In genomic region chr13:42054798-42055499, GRCh38 we compare ENCODE assay signal across 19 cellular contexts.
"Had no signal": no experiment of that assay in that cellular context is flagged by ENCODE, and none has a peak within 500 bp of the region (broad histone marks: within the 10 kb centered on the region; RNA-seq: fewer than 3 reads in every experiment).

No MANE protein-coding gene starts in this region.

- H3K9me3 Mint-ChIP-seq: activated CD4-positive, alpha-beta T cell treated with anti-CD3 and anti-CD28 coated beads, Interleukin-2, amount 10 ng/mL, durations not matched to agents 24 days and 14 days; activated T-cell treated with anti-CD3 and anti-CD28 coated beads, Interleukin-2, amount 50 U/mL, for 72 hours had no signal

- ATAC-seq: body of pancreas; left cardiac atrium; lower lobe of right lung; naive thymus-derived CD8-positive, alpha-beta T cell; sciatic nerve; stimulated activated effector memory CD8-positive, alpha-beta T cell treated with anti-CD3 and anti-CD28 coated beads, Interleukin-12 subunit alpha, Interleukin-12 subunit beta, amount 100 ng/mL, for 72 hours; upper lobe of right lung had no signal

- H3K4me1 ChIP-seq: body of pancreas had no signal

- H3K27ac ChIP-seq: body of pancreas, dorsolateral prefrontal cortex, epithelial cell of prostate, hepatocyte, lower lobe of right lung, upper lobe of right lung had no signal

- H3K36me3 ChIP-seq: lower lobe of right lung, upper lobe of right lung had no signal

- H2AFZ ChIP-seq: hepatocyte had no signal

- H3K27me3 ChIP-seq: body of pancreas, dorsolateral prefrontal cortex, hepatocyte, upper lobe of right lung had no signal

- H3K4me2 ChIP-seq: hepatocyte had no signal

- H3K9me3 ChIP-seq: body of pancreas, lower lobe of right lung, upper lobe of right lung had no signal

- H3K36me3 Mint-ChIP-seq: stimulated activated effector memory CD8-positive, alpha-beta T cell treated with anti-CD3 and anti-CD28 coated beads, Interleukin-12 subunit alpha, Interleukin-12 subunit beta, amount 100 ng/mL, for 72 hours had no signal

- H3K27me3 Mint-ChIP-seq: activated CD4-positive, alpha-beta T cell treated with anti-CD3 and anti-CD28 coated beads, Interleukin-2, amount 10 ng/mL, durations not matched to agents 24 days and 14 days; activated naive CD8-positive, alpha-beta T cell; naive thymus-derived CD8-positive, alpha-beta T cell had no signal

- DNase-seq: activated CD4-positive, alpha-beta T cell treated with anti-CD3 and anti-CD28 coated beads, Interleukin-2, amount 10 ng/mL, durations not matched to agents 24 days and 14 days; activated gamma-delta T cell treated with Interleukin-2 at 50 U/mL for 16 hours; activated T-cell treated with anti-CD3 and anti-CD28 coated beads, Interleukin-2, amount 50 U/mL, for 72 hours; amygdala; body of pancreas; caudate nucleus; dorsolateral prefrontal cortex; endodermal cell; foreskin fibroblast; left cardiac atrium; lower lobe of right lung; naive thymus-derived CD8-positive, alpha-beta T cell; stimulated activated CD4-positive, alpha-beta T cell treated with anti-CD3 and anti-CD28 coated beads, Interleukin-4, amount 100 ng/mL, for 24 hours; upper lobe of right lung had no signal

- H3K4me3 ChIP-seq: body of pancreas, dorsolateral prefrontal cortex, hepatocyte, lower lobe of right lung, upper lobe of right lung had no signal

- H3K27ac Mint-ChIP-seq: activated T-cell treated with anti-CD3 and anti-CD28 coated beads, Interleukin-2, amount 50 U/mL, for 72 hours; endodermal cell; naive thymus-derived CD8-positive, alpha-beta T cell; stimulated activated effector memory CD8-positive, alpha-beta T cell treated with anti-CD3 and anti-CD28 coated beads, Interleukin-12 subunit alpha, Interleukin-12 subunit beta, amount 100 ng/mL, for 72 hours had no signal

- H3K4me1 Mint-ChIP-seq: endodermal cell had no signal

- H3K4me3 Mint-ChIP-seq: activated CD4-positive, alpha-beta T cell treated with anti-CD3 and anti-CD28 coated beads, Interleukin-2, amount 10 ng/mL, durations not matched to agents 24 days and 14 days; activated naive CD8-positive, alpha-beta T cell; endodermal cell; stimulated activated effector memory CD8-positive, alpha-beta T cell treated with anti-CD3 and anti-CD28 coated beads, Interleukin-12 subunit alpha, Interleukin-12 subunit beta, amount 100 ng/mL, for 72 hours had no signal
